Comparison of ENCODE assay signal across 25 cellular contexts in genomic region chr6:41598670-41599014, GRCh38. TPM values are rescaled to one million over a fixed set of nuclear protein-coding genes. Genes with fewer than 3 reads are reported as not detected.
DNase-seq lines count a peak whose midpoint lies in the region; ATAC-seq, FAIRE-seq and TF ChIP-seq lines count a peak whose summit lies in the region.
"Had no signal": no experiment of that assay in that cellular context is flagged by ENCODE, and none has a peak within 500 bp of the region (broad histone marks: within the 10 kb centered on the region; RNA-seq: fewer than 3 reads in every experiment).

No MANE protein-coding gene starts in this region.

- TF ChIP-seq CTCF in left ventricle myocardium inferior (IDR thresholded peaks at IDR 0.05; ENCODE audit: borderline replicate concordance) = no peak
- no peak for TF ChIP-seq CTCF in K562 (IDR thresholded peaks at IDR 0.05 in 2 of 3, conservative IDR thresholded peaks at IDR 0.05 in 1 of 3; ENCODE audit: insufficient read depth in 2 of 3, low read depth in 1 of 3, low read length in 3 of 3)
- TF ChIP-seq CTCF in osteoblast (IDR thresholded peaks at IDR 0.05; ENCODE audit: extremely low read depth, low read depth, low read length) = no peak

- H3K4me3 Mint-ChIP-seq in activated CD4-positive, alpha-beta memory T cell treated with anti-CD3 and anti-CD28 coated beads, Interleukin-2, amount 10 ng/mL, durations not matched to agents 7 days and 5 days = no peak overlapping the region
- H3K4me3 Mint-ChIP-seq: CD4-positive, CD25-positive, alpha-beta regulatory T cell; CD8-positive, alpha-beta memory T cell had no signal

- no peak overlapping the region for H3K4me2 ChIP-seq in K562 (ENCODE audit: insufficient read depth, low read length)
- no peak overlapping the region for H3K4me2 ChIP-seq in osteoblast (ENCODE audit: insufficient read depth, low read length)
- H3K4me2 ChIP-seq: A549 had no signal

- CTCF ChIA-PET in K562 (lab: Yijun Ruan, JAX; ENCODE audit: low intra/inter-chr PET ratio) = interaction anchor here (2.1 kb wide), 1 partner anchor 230 kb away, joined by 7 read pairs; no protein-coding TSS in a partner anchor
- CTCF ChIA-PET in activated CD4-positive, alpha-beta memory T cell treated with anti-CD3 and anti-CD28 coated beads, Interleukin-2, amount 10 ng/mL, durations not matched to agents 7 days and 5 days (lab: Charles Lee) = interaction anchor here (0.7 kb wide), 1 partner anchor 87 kb away, joined by 4 read pairs; no protein-coding TSS in a partner anchor

- no peak overlapping the region for H3K4me3 ChIP-seq in left ventricle myocardium inferior
- H3K4me3 ChIP-seq in K562 = no peak overlapping the region
- no peak overlapping the region for H3K4me3 ChIP-seq in osteoblast (ENCODE audit: insufficient read depth, low read length)
- H3K4me3 ChIP-seq: A549, GM12878, HAP-1 had no signal

- H3K27ac ChIP-seq in left ventricle myocardium inferior (replicated peaks) (no peak overlapping the region), K562 (ENCODE audit: extremely low read depth, low read depth, low read length) (no peak overlapping the region), osteoblast (ENCODE audit: low read depth, low read length) (no peak overlapping the region)
- H3K27ac ChIP-seq: 22Rv1, A549, HL-60 had no signal

- 0 out of 2 replicates have a peak, but pooled peaks cover 9% of the 10 kb centered on the region for H4K20me1 ChIP-seq in K562 (replicated peaks; ENCODE audit: control insufficient read depth, insufficient read depth, low read length)
- H4K20me1 ChIP-seq in osteoblast (ENCODE audit: insufficient read depth, low read length) = no peaks in the 10 kb centered on the region

- in situ Hi-C loops in K562 (cut with MboI) = loop anchor here (10.0 kb wide), 1 partner anchor 234 kb away; no protein-coding TSS in a partner anchor

- POLR2A ChIA-PET in K562 (lab: Yijun Ruan, JAX) = no interaction called here
- POLR2A ChIA-PET in activated CD4-positive, alpha-beta memory T cell treated with anti-CD3 and anti-CD28 coated beads, Interleukin-2, amount 10 ng/mL, durations not matched to agents 7 days and 5 days (lab: Charles Lee) = no interaction called here

- no peaks in the 10 kb centered on the region for H3K36me3 Mint-ChIP-seq in activated CD4-positive, alpha-beta memory T cell treated with anti-CD3 and anti-CD28 coated beads, Interleukin-2, amount 10 ng/mL, durations not matched to agents 7 days and 5 days (ENCODE audit: low read depth)

- DNase-seq in left cardiac atrium (peak; percentile 20), left ventricle myocardium inferior (no peak), K562 (ENCODE audit: extremely low read depth in 1 of 4, low spot score in 3 of 4) (no peak), osteoblast (ENCODE audit: insufficient read length, low spot score, missing footprints) (peak; percentile 57), NCI-H1930 (lab: John Stamatoyannopoulos, UW) (no peak), NCI-H1092 treated with DMSO at 0.1 percent for 48 hours (lab: John Stamatoyannopoulos, UW) (no peak)
- DNase-seq in activated CD4-positive, alpha-beta memory T cell treated with anti-CD3 and anti-CD28 coated beads, Interleukin-2, amount 10 ng/mL, durations not matched to agents 7 days and 5 days = no peak
- DNase-seq: AML-193; C1 segment of cervical spinal cord; CD4-positive, CD25-positive, alpha-beta regulatory T cell; CD8-positive, alpha-beta memory T cell; COR-L47; DMS 273 treated with DMSO at 0.1 percent for 48 hours; DMS53; DND-41; EL; IMR-90 had no signal

- H3K9me3 ChIP-seq in left ventricle myocardium inferior (replicated peaks) (no peaks in the 10 kb centered on the region), K562 (replicated peaks; ENCODE audit: control insufficient read depth, insufficient read depth, low read depth, low read length) (no peaks in the 10 kb centered on the region), osteoblast (ENCODE audit: low read depth, low read length) (no peaks in the 10 kb centered on the region)
- H3K9me3 ChIP-seq: A549, HAP-1 had no signal

- H3K27me3 Mint-ChIP-seq in activated CD4-positive, alpha-beta memory T cell treated with anti-CD3 and anti-CD28 coated beads, Interleukin-2, amount 10 ng/mL, durations not matched to agents 7 days and 5 days = no peaks in the 10 kb centered on the region

- FAIRE-seq in K562 (lab: Jason Lieb, UNC) = no peak
- FAIRE-seq: A549, GM12878, H1 had no signal

- peak overlapping the region in 1 of 2 experiments; percentile 13; a peak in 1 of 4 replicates for H3K9ac ChIP-seq in K562 (ENCODE audit: insufficient read depth in 1 of 2, low read depth in 2 of 2, low read length in 2 of 2)

- H3K4me1 Mint-ChIP-seq in activated CD4-positive, alpha-beta memory T cell treated with anti-CD3 and anti-CD28 coated beads, Interleukin-2, amount 10 ng/mL, durations not matched to agents 7 days and 5 days = peaks cover 6% of the 10 kb centered on the region

- H2AFZ ChIP-seq in K562 (ENCODE audit: low read depth, low read length) (no peak overlapping the region), osteoblast (ENCODE audit: low read length) (no peak overlapping the region)

- 78% methylated on average over 7 of the region's 8 CpGs for WGBS in K562 (ENCODE audit: insufficient coverage, low coverage, missing lambda C conversion rate)

- H3K27me3 ChIP-seq in left ventricle myocardium inferior (ENCODE audit: low read depth) = no peaks in the 10 kb centered on the region
- H3K27me3 ChIP-seq in K562 (ENCODE audit: control insufficient read depth in 2 of 2, insufficient read depth in 2 of 2, low read length in 2 of 2) = peaks cover 0 to 1% of the 10 kb centered on the region in 2 experiments; a peak in 1 of 5 replicates
- H3K27me3 ChIP-seq in osteoblast (ENCODE audit: insufficient read depth, low read length) = no peaks in the 10 kb centered on the region

- no peak for TF ChIP-seq POLR2A in K562 (conservative IDR thresholded peaks at IDR 0.05)

- H3K79me2 ChIP-seq in K562 (ENCODE audit: control insufficient read depth, insufficient read depth, low read length) = no peaks in the 10 kb centered on the region
- no peaks in the 10 kb centered on the region for H3K79me2 ChIP-seq in osteoblast (ENCODE audit: insufficient read depth, low read length)

- H3K9me1 ChIP-seq in K562 (ENCODE audit: control insufficient read depth, insufficient read depth, low read length) = peaks cover 12% of the 10 kb centered on the region

- H3K36me3 ChIP-seq in left ventricle myocardium inferior (peaks cover 28% of the 10 kb centered on the region), K562 (ENCODE audit: control insufficient read depth, insufficient read depth, low read length) (peaks cover 9% of the 10 kb centered on the region; the same call in 1 of the 3 replicates), osteoblast (ENCODE audit: insufficient read depth, low read length) (no peaks in the 10 kb centered on the region)

- intact Hi-C loops in left cardiac atrium (cut with DNase I) (no loop called here), left ventricle myocardium inferior (cut with micrococcal nuclease) (no loop called here), K562 (cut with micrococcal nuclease) (no loop called here)

- BruUV-seq in K562 (replicated peaks; lab: Mats Ljungman, UMichigan) = no TSS peak

- ATAC-seq in left cardiac atrium (no peak), K562 (no peak), HG02623 (IDR thresholded peaks at IDR 0.05; ENCODE audit: unreplicated experiment) (no peak)
- ATAC-seq: A549, GM12878 had no signal

- no peak overlapping the region for H3K27ac Mint-ChIP-seq in activated CD4-positive, alpha-beta memory T cell treated with anti-CD3 and anti-CD28 coated beads, Interleukin-2, amount 10 ng/mL, durations not matched to agents 7 days and 5 days
- H3K27ac Mint-ChIP-seq: CD4-positive, CD25-positive, alpha-beta regulatory T cell; CD8-positive, alpha-beta memory T cell had no signal

- H3K4me1 ChIP-seq in left ventricle myocardium inferior (peaks cover 9% of the 10 kb centered on the region), K562 (replicated peaks in 1 of 2; ENCODE audit: control insufficient read depth in 2 of 2, insufficient read depth in 2 of 2, low read length in 2 of 2) (peaks cover 0 to 13% of the 10 kb centered on the region in 2 experiments; a peak in 3 of 5 replicates), osteoblast (ENCODE audit: insufficient read depth, low read length) (peaks cover 6% of the 10 kb centered on the region)

- TF ChIP-seq RAD21 in K562 (CRISPR knock-in tag; conservative IDR thresholded peaks at IDR 0.05 in 1 of 2, IDR thresholded peaks at IDR 0.05 in 1 of 2) = no peak

- no peaks in the 10 kb centered on the region for H3K9me3 Mint-ChIP-seq in activated CD4-positive, alpha-beta memory T cell treated with anti-CD3 and anti-CD28 coated beads, Interleukin-2, amount 10 ng/mL, durations not matched to agents 7 days and 5 days
- H3K9me3 Mint-ChIP-seq: CD8-positive, alpha-beta memory T cell had no signal

- TF ChIP-seq EP300 in K562 (IDR thresholded peaks at IDR 0.05; ENCODE audit: low read length) = no peak

RNA-seq across cellular contexts. Expression of gene MDFI, which starts 39.6 kb away (rescaled TPM):
- 1 to 10 TPM; 9.2 TPM for total RNA-seq in left cardiac atrium
- 0.77 TPM for total RNA-seq in left ventricle myocardium inferior
- total RNA-seq in K562 (2011; cell fraction: chromatin; rRNA removed; ENCODE audit: low replicate concordance) = not detected in 2 replicates
- not detected in 2 replicates for total RNA-seq in K562 (2011; cell fraction: nucleolus; rRNA removed)
- total RNA-seq in K562 (2011; cell fraction: nucleoplasm; rRNA removed) = not detected in 2 replicates
- total RNA-seq in K562 (2014; rRNA removed) = not detected in 2 replicates
- total RNA-seq in K562 (2014; rRNA removed; fragmentation: Illumina TruSeq; extraction: Trizol) = not detected in 2 replicates
- not detected in 2 replicates for total RNA-seq in K562 (2015; rRNA removed; fragmentation: Illumina TruSeq; extraction: Trizol)
- total RNA-seq in K562 (2021) = not detected in 2 replicates
- not detected in 2 replicates for polyA plus RNA-seq in K562 (2011; rRNA removed)
- not detected in 2 replicates for polyA plus RNA-seq in K562 (2011; cell fraction: cytosol; rRNA removed)
- not detected in 2 replicates for polyA plus RNA-seq in K562 (2011; cell fraction: nucleus; rRNA removed)
- not detected in 2 replicates for polyA plus RNA-seq in K562 (2012)
- not detected in 2 replicates for polyA plus RNA-seq in K562 (2014; fragmentation: Illumina TruSeq; extraction: Trizol)
- not detected for polyA plus RNA-seq in K562 (2014; fragmentation: Nextera tagmentation; extraction: Ambion mirVana)
- polyA plus RNA-seq in K562 (2014; rRNA removed) = not detected in 2 replicates
- not detected in 2 replicates for polyA minus RNA-seq in K562 (2011; rRNA and poly(A)+ RNA removed)
- not detected in 2 replicates for polyA minus RNA-seq in K562 (2011; cell fraction: cytosol; rRNA and poly(A)+ RNA removed)
- not detected in 2 replicates for polyA minus RNA-seq in K562 (2011; cell fraction: nucleus; rRNA and poly(A)+ RNA removed)
- 0.72 and 5.3 TPM in 2 replicates for total RNA-seq in osteoblast
- not detected for total RNA-seq in activated CD4-positive, alpha-beta memory T cell treated with anti-CD3 and anti-CD28 coated beads, Interleukin-2, amount 10 ng/mL, durations not matched to agents 7 days and 5 days
- total RNA-seq: CD4-positive, CD25-positive, alpha-beta regulatory T cell; CD8-positive, alpha-beta memory T cell; G401; GM12878 had no signal
- polyA plus RNA-seq: CD4-positive, CD25-positive, alpha-beta regulatory T cell; CD8-positive, alpha-beta memory T cell; GM12878 had no signal

RNA-seq across cellular contexts. Expression of gene FOXP4, which starts 52.5 kb away (rescaled TPM):
- total RNA-seq in left cardiac atrium = 10 to 100 TPM; 15.6 to 18.4 TPM
- 15.0 TPM for total RNA-seq in left ventricle myocardium inferior
- 5.5 and 10.3 TPM in 2 replicates for total RNA-seq in K562 (2011; cell fraction: chromatin; rRNA removed; ENCODE audit: low replicate concordance)
- total RNA-seq in K562 (2011; cell fraction: nucleolus; rRNA removed) = 4.9 and 8.2 TPM in 2 replicates
- total RNA-seq in K562 (2011; cell fraction: nucleoplasm; rRNA removed) = 5.6 and 10.2 TPM in 2 replicates
- total RNA-seq in K562 (2014; rRNA removed) = 3.4 and 5.9 TPM in 2 replicates
- total RNA-seq in K562 (2014; rRNA removed; fragmentation: Illumina TruSeq; extraction: Trizol) = 0.70 and 1.1 TPM in 2 replicates
- 2.3 TPM in 2 replicates for total RNA-seq in K562 (2015; rRNA removed; fragmentation: Illumina TruSeq; extraction: Trizol)
- 26.7 and 29.4 TPM in 2 replicates for total RNA-seq in K562 (2021)
- polyA plus RNA-seq in K562 (2011; rRNA removed) = 1.2 and 2.9 TPM in 2 replicates
- 1.5 and 3.9 TPM in 2 replicates for polyA plus RNA-seq in K562 (2011; cell fraction: cytosol; rRNA removed)
- polyA plus RNA-seq in K562 (2011; cell fraction: nucleus; rRNA removed) = 4.4 and 9.6 TPM in 2 replicates
- 17.6 and 30.3 TPM in 2 replicates for polyA plus RNA-seq in K562 (2012)
- polyA plus RNA-seq in K562 (2014; fragmentation: Illumina TruSeq; extraction: Trizol) = 5.9 and 13.8 TPM in 2 replicates
- under 1 TPM; 0.11 TPM for polyA plus RNA-seq in K562 (2014; fragmentation: Nextera tagmentation; extraction: Ambion mirVana)
- polyA plus RNA-seq in K562 (2014; rRNA removed) = 6.7 and 7.4 TPM in 2 replicates
- 0.87 and 1.4 TPM in 2 replicates for polyA minus RNA-seq in K562 (2011; rRNA and poly(A)+ RNA removed)
- polyA minus RNA-seq in K562 (2011; cell fraction: cytosol; rRNA and poly(A)+ RNA removed) = 7.2 and 14.0 TPM in 2 replicates
- 2.9 and 4.7 TPM in 2 replicates for polyA minus RNA-seq in K562 (2011; cell fraction: nucleus; rRNA and poly(A)+ RNA removed)
- total RNA-seq in osteoblast = 2.9 and 3.3 TPM in 2 replicates
- 1 to 10 TPM; 7.9 to 8.5 TPM for total RNA-seq in activated CD4-positive, alpha-beta memory T cell treated with anti-CD3 and anti-CD28 coated beads, Interleukin-2, amount 10 ng/mL, durations not matched to agents 7 days and 5 days

Comparison
In these comparisons a context has a peak if more than half of its experiments do, and no peak if none do; other contexts are left out.
1. DNase-seq: peak in left cardiac atrium (single experiment) and osteoblast (single experiment); none in left ventricle myocardium inferior (single experiment), K562 (0 of 4), NCI-H1930 (0 of 2), NCI-H1092 treated with DMSO at 0.1 percent for 48 hours (single experiment) and activated CD4-positive, alpha-beta memory T cell treated with anti-CD3 and anti-CD28 coated beads, Interleukin-2, amount 10 ng/mL, durations not matched to agents 7 days and 5 days (single experiment).